Comparison of ENCODE assay signal across 9 cellular contexts in genomic region chr19:4122480-4122879, GRCh38. TPM values are rescaled to one million over a fixed set of nuclear protein-coding genes. Genes with fewer than 3 reads are reported as not detected.
DNase-seq lines count a peak whose midpoint lies in the region; TF ChIP-seq lines count a peak whose summit lies in the region.
"Had no signal": no experiment of that assay in that cellular context is flagged by ENCODE, and none has a peak within 500 bp of the region (broad histone marks: within the 10 kb centered on the region; RNA-seq: fewer than 3 reads in every experiment).

No MANE protein-coding gene starts in this region.

- TF ChIP-seq RAD21 in liver (IDR thresholded peaks at IDR 0.05), result no peak

- no peaks in the 10 kb centered on the region for H3K27me3 ChIP-seq in ascending aorta
- H3K27me3 ChIP-seq in liver (ENCODE audit: control insufficient read depth in 4 of 4, insufficient read depth in 4 of 4, low read length in 3 of 4), result no peaks in the 10 kb centered on the region
- no peaks in the 10 kb centered on the region for H3K27me3 ChIP-seq in tibial artery

- peak overlapping the region; percentile 85 for H3K4me3 Mint-ChIP-seq in activated naive CD4-positive, alpha-beta T cell treated with anti-CD3 and anti-CD28 coated beads for 36 hours

- TF ChIP-seq CTCF in ascending aorta (IDR thresholded peaks at IDR 0.05), result no peak
- no peak for TF ChIP-seq CTCF in liver (IDR thresholded peaks at IDR 0.05; ENCODE audit: low read depth, low read length, missing input control)
- no peak for TF ChIP-seq CTCF in tibial artery (IDR thresholded peaks at IDR 0.05)

- H3K9me3 Mint-ChIP-seq in activated naive CD4-positive, alpha-beta T cell treated with anti-CD3 and anti-CD28 coated beads for 36 hours, result no peaks in the 10 kb centered on the region

- CTCF ChIA-PET in activated naive CD4-positive, alpha-beta T cell treated with anti-CD3 and anti-CD28 coated beads for 36 hours (lab: Charles Lee), result no interaction called here

- intact Hi-C loops in activated naive CD4-positive, alpha-beta T cell treated with anti-CD3 and anti-CD28 coated beads for 36 hours (cut with micrococcal nuclease), result loop anchor here (5.0 kb wide), 2 partner anchors 115 to 135 kb away; partner anchors contain the start of genes EEF2 and PIAS4
- intact Hi-C loops in ascending aorta (cut with DNase I) (loop anchor here (5.0 kb wide), 1 partner anchor 135 kb away; the partner anchor contains the start of gene EEF2), tibial artery (cut with DNase I; ENCODE audit: low total_unique reads) (loop anchor here (10.0 kb wide), 1 partner anchor 138 kb away; the partner anchor contains the start of gene EEF2)

- H3K27me3 Mint-ChIP-seq in activated naive CD4-positive, alpha-beta T cell treated with anti-CD3 and anti-CD28 coated beads for 36 hours (ENCODE audit: low read depth), result no peaks in the 10 kb centered on the region

- H3K4me3 ChIP-seq in ascending aorta, result peak overlapping the region; percentile 85 to 99
- peak overlapping the region in 2 of 3 donors; percentile 54 to 100 for H3K4me3 ChIP-seq in liver (ENCODE audit: low read depth in 1 of 3, low read length in 3 of 3)
- H3K4me3 ChIP-seq in tibial artery, result peak overlapping the region; percentile 94 to 99

- H3K9me3 ChIP-seq in ascending aorta, result no peaks in the 10 kb centered on the region
- no peaks in the 10 kb centered on the region for H3K9me3 ChIP-seq in liver (ENCODE audit: control insufficient read depth in 4 of 4, low read length in 3 of 4)
- no peaks in the 10 kb centered on the region for H3K9me3 ChIP-seq in tibial artery

- peak overlapping the region; percentile 52 to 63 for H3K27ac ChIP-seq in ascending aorta
- H3K27ac ChIP-seq in liver (ENCODE audit: low read depth in 1 of 2, low read length in 2 of 2), result no peak overlapping the region
- peak overlapping the region; percentile 61 to 73 for H3K27ac ChIP-seq in tibial artery

- H3K36me3 ChIP-seq in ascending aorta (peaks cover 3 to 11% of the 10 kb centered on the region in 2 donors), liver (ENCODE audit: control insufficient read depth in 4 of 4, insufficient read depth in 3 of 4, low read depth in 1 of 4, low read length in 3 of 4) (peaks cover 0 to 3% (median under 1%) of the 10 kb centered on the region in 4 donors), tibial artery (peaks cover 0 to 25% (median 2%) of the 10 kb centered on the region in 3 donors)

- peak overlapping the region; percentile 84 for H3K27ac Mint-ChIP-seq in activated naive CD4-positive, alpha-beta T cell treated with anti-CD3 and anti-CD28 coated beads for 36 hours

- H3K4me1 Mint-ChIP-seq in activated naive CD4-positive, alpha-beta T cell treated with anti-CD3 and anti-CD28 coated beads for 36 hours (ENCODE audit: low read depth), result peaks cover 24% of the 10 kb centered on the region

- DNase-seq in activated naive CD4-positive, alpha-beta T cell treated with anti-CD3 and anti-CD28 coated beads for 36 hours, result no peak
- no peak for DNase-seq in activated naive CD4-positive, alpha-beta T cell treated with Interleukin-2 at 50 U/mL for 16 hours
- DNase-seq in ascending aorta (ENCODE audit: low spot score in 2 of 2), result no peak
- DNase-seq in tibial artery, result no peak
- no peak for DNase-seq in pons (ENCODE audit: low spot score)
- DNase-seq in NK-92 (lab: John Stamatoyannopoulos, UW; ENCODE audit: unreplicated experiment), result no peak
- DNase-seq in NCI-H187 (lab: John Stamatoyannopoulos, UW), result no peak
- DNase-seq: EL had no signal

- 76% methylated on average over 5 of the region's 5 CpGs for WGBS in liver

- H3K9ac ChIP-seq in liver (ENCODE audit: low read depth in 1 of 2, low read length in 2 of 2), result peak overlapping the region; percentile 64 to 94

- peaks cover 12 to 16% of the 10 kb centered on the region in 2 donors for H3K4me1 ChIP-seq in ascending aorta
- peaks cover 7 to 16% (median 14%) of the 10 kb centered on the region in 4 donors for H3K4me1 ChIP-seq in liver (ENCODE audit: control insufficient read depth in 4 of 4, insufficient read depth in 4 of 4, low read length in 3 of 4)
- H3K4me1 ChIP-seq in tibial artery, result peaks cover 0 to 39% (median 31%) of the 10 kb centered on the region in 4 donors

- H3K36me3 Mint-ChIP-seq in activated naive CD4-positive, alpha-beta T cell treated with anti-CD3 and anti-CD28 coated beads for 36 hours (ENCODE audit: low read depth), result no peaks in the 10 kb centered on the region

TF ChIP-seq in liver, 16 proteins besides CTCF, POLR2A, EP300 and RAD21:
- no peak for TF ChIP-seq EGR1 (IDR thresholded peaks at IDR 0.05; ENCODE audit: low read depth in 2 of 2)
- TF ChIP-seq, protein P1, sequence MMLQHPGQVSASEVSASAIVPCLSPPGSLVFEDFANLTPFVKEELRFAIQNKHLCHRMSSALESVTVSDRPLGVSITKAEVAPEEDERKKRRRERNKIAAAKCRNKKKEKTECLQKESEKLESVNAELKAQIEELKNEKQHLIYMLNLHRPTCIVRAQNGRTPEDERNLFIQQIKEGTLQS (IDR thresholded peaks at IDR 0.05), result no peak
- no peak for TF ChIP-seq ZBTB33 (IDR thresholded peaks at IDR 0.05)
- no peak for TF ChIP-seq MAX (IDR thresholded peaks at IDR 0.05)
- no peak for TF ChIP-seq RXRA (IDR thresholded peaks at IDR 0.05)
- no peak for TF ChIP-seq FOXA1 (IDR thresholded peaks at IDR 0.05)
- TF ChIP-seq NR2F2 (IDR thresholded peaks at IDR 0.05), result no peak
- TF ChIP-seq TAF1 (conservative IDR thresholded peaks at IDR 0.05), result no peak
- no peak for TF ChIP-seq GABPA (IDR thresholded peaks at IDR 0.05 in 1 of 2, conservative IDR thresholded peaks at IDR 0.05 in 1 of 2)
- no peak for TF ChIP-seq HNF4G (IDR thresholded peaks at IDR 0.05)
- TF ChIP-seq REST (IDR thresholded peaks at IDR 0.05), result no peak
- TF ChIP-seq JUND (IDR thresholded peaks at IDR 0.05), result no peak
- no peak for TF ChIP-seq FOXA2 (IDR thresholded peaks at IDR 0.05)

RNA-seq across cellular contexts. Expression of gene MAP2K2, which starts 1.4 kb away (rescaled TPM):
- 100 to 1,000 TPM; 101 to 103 TPM for total RNA-seq in activated naive CD4-positive, alpha-beta T cell treated with anti-CD3 and anti-CD28 coated beads for 36 hours
- total RNA-seq in ascending aorta (155 TPM), liver (10 to 100 TPM; 43.8 to 64.4 TPM)
- polyA plus RNA-seq in liver, result 10 to 100 TPM; 40.3 to 72.7 TPM

RNA-seq across cellular contexts. Expression of gene CREB3L3, which starts 31.0 kb away (rescaled TPM):
- total RNA-seq in activated naive CD4-positive, alpha-beta T cell treated with anti-CD3 and anti-CD28 coated beads for 36 hours, result not detected
- total RNA-seq in ascending aorta (2.8 TPM), liver (100 to 1,000 TPM in 1 of 2 donors, 10 to 100 TPM in 1; 22.8 to 194 TPM)
- polyA plus RNA-seq in liver, result 100 to 1,000 TPM in 1 of 2 donors, 10 to 100 TPM in 1; 94.9 to 331 TPM

RNA-seq across cellular contexts. Expression of gene ZBTB7A, which starts 55.8 kb away (rescaled TPM):
- 10 to 100 TPM; 11.3 to 11.9 TPM for total RNA-seq in activated naive CD4-positive, alpha-beta T cell treated with anti-CD3 and anti-CD28 coated beads for 36 hours
- total RNA-seq in ascending aorta (76.4 TPM), liver (10 to 100 TPM; 23.6 to 28.9 TPM)
- 10 to 100 TPM in 1 of 2 donors, 1 to 10 TPM in 1; 2.9 to 11.7 TPM for polyA plus RNA-seq in liver

RNA-seq across cellular contexts. Expression of gene SIRT6, which starts 59.9 kb away (rescaled TPM):
- 10 to 100 TPM; 20.0 to 20.1 TPM for total RNA-seq in activated naive CD4-positive, alpha-beta T cell treated with anti-CD3 and anti-CD28 coated beads for 36 hours
- 5.9 TPM for total RNA-seq in ascending aorta
- 10 to 100 TPM in 1 of 2 donors, 1 to 10 TPM in 1; 7.7 to 12.7 TPM for total RNA-seq in liver
- polyA plus RNA-seq in liver, result 10 to 100 TPM in 1 of 2 donors, 1 to 10 TPM in 1; 8.4 to 11.3 TPM

Comparison
In these comparisons a context has a peak if more than half of its experiments do, and no peak if none do; other contexts are left out.
1. H3K27ac ChIP-seq: peak in ascending aorta (2 of 2) and tibial artery (2 of 2); none in liver (0 of 2).
2. Peak in every context shown above with its lines, with median percentiles within 50 percentile points of each other: H3K4me3 ChIP-seq.